Comparison of ENCODE assay signal across 1 cellular context in genomic region chr20:36871640-36872570, GRCh38.
TF ChIP-seq lines count a peak whose summit lies in the region.

No MANE protein-coding gene starts in this region.

TF ChIP-seq in HepG2, 621 proteins besides CTCF, POLR2A, EP300 and RAD21 (continued from another document and continues in another):
- peak; percentile 94 for TF ChIP-seq PATZ1 (CRISPR knock-in tag; IDR thresholded peaks at IDR 0.05)
- TF ChIP-seq XRCC5 (optimal IDR thresholded peaks at IDR 0.05; ENCODE audit: low read length) = peak; percentile 81
- TF ChIP-seq THAP9 (CRISPR knock-in tag; IDR thresholded peaks at IDR 0.05; ENCODE audit: borderline replicate concordance) = peak; percentile 64; the same call in 1 of the 2 replicates
- no peak for TF ChIP-seq PAWR (CRISPR knock-in tag; IDR thresholded peaks at IDR 0.05; ENCODE audit: borderline replicate concordance)
- TF ChIP-seq ZNF276 (CRISPR knock-in tag; IDR thresholded peaks at IDR 0.05; ENCODE audit: low read depth) = peak; percentile 73; the same call in 1 of the 2 replicates
- TF ChIP-seq ELF1 (CRISPR knock-in tag; IDR thresholded peaks at IDR 0.05) = peak; percentile 41; the same call in 1 of the 2 replicates
- TF ChIP-seq MXI1 (IDR thresholded peaks at IDR 0.05; ENCODE audit: borderline replicate concordance, low read depth, low read length) = peak; percentile 9; the same call in 1 of the 3 replicates
- TF ChIP-seq ZBTB42 (CRISPR knock-in tag; IDR thresholded peaks at IDR 0.05) = no peak
- TF ChIP-seq IKZF1 (IDR thresholded peaks at IDR 0.05) = no peak
- no peak for TF ChIP-seq CENPBD1 (CRISPR knock-in tag; IDR thresholded peaks at IDR 0.05; ENCODE audit: borderline replicate concordance, low read depth)
- peak; percentile 93; the same call in 1 of the 2 replicates for TF ChIP-seq ZNF747 (CRISPR knock-in tag; IDR thresholded peaks at IDR 0.05; ENCODE audit: borderline replicate concordance)
- peak; percentile 32; the same call in 1 of the 2 replicates for TF ChIP-seq SP5 (CRISPR knock-in tag; IDR thresholded peaks at IDR 0.05; ENCODE audit: borderline replicate concordance, low read depth)
- TF ChIP-seq NCOA2 (CRISPR knock-in tag; IDR thresholded peaks at IDR 0.05) = peak; percentile 55; the same call in 1 of the 2 replicates
- no peak for TF ChIP-seq AFF4 (CRISPR knock-in tag; IDR thresholded peaks at IDR 0.05)
- TF ChIP-seq ZNF761 (CRISPR knock-in tag; conservative IDR thresholded peaks at IDR 0.05) = 0 out of 2 replicates have a peak, but pooled peaks have one; percentile 28
- TF ChIP-seq MXD3 (CRISPR knock-in tag; IDR thresholded peaks at IDR 0.05) = 0 out of 2 replicates have a peak, but pooled peaks have one; percentile 37
- TF ChIP-seq ZNF776 (CRISPR knock-in tag; IDR thresholded peaks at IDR 0.05) = peak; percentile 35; the same call in 1 of the 2 replicates
- no peak for TF ChIP-seq ZNF557 (CRISPR knock-in tag; IDR thresholded peaks at IDR 0.05)
- no peak for TF ChIP-seq ZSCAN12 (CRISPR knock-in tag; IDR thresholded peaks at IDR 0.05)
- peak; percentile 86 for TF ChIP-seq SAP130 (CRISPR knock-in tag; IDR thresholded peaks at IDR 0.05; ENCODE audit: low read depth)
- TF ChIP-seq ZFP36L2 (CRISPR knock-in tag; IDR thresholded peaks at IDR 0.05) = no peak
- TF ChIP-seq NR2C2 (CRISPR knock-in tag; IDR thresholded peaks at IDR 0.05; ENCODE audit: borderline replicate concordance) = 0 out of 2 replicates have a peak, but pooled peaks have one; percentile 48
- TF ChIP-seq IKZF5 (CRISPR knock-in tag; IDR thresholded peaks at IDR 0.05) = 0 out of 2 replicates have a peak, but pooled peaks have one; percentile 62
- peak; percentile 74 for TF ChIP-seq ELF3 (CRISPR knock-in tag; IDR thresholded peaks at IDR 0.05)
- TF ChIP-seq ZSCAN21 (CRISPR knock-in tag; IDR thresholded peaks at IDR 0.05; ENCODE audit: borderline replicate concordance) = no peak; the same call in none of the 2 replicates
- no peak for TF ChIP-seq ZNF790 (CRISPR knock-in tag; IDR thresholded peaks at IDR 0.05; ENCODE audit: borderline replicate concordance)
- no peak for TF ChIP-seq ZNF260 (CRISPR knock-in tag; IDR thresholded peaks at IDR 0.05; ENCODE audit: borderline replicate concordance, low read depth)
- peak; percentile 13; the same call in 1 of the 2 replicates for TF ChIP-seq MAX (IDR thresholded peaks at IDR 0.05)
- no peak for TF ChIP-seq ZNF280B (CRISPR knock-in tag; IDR thresholded peaks at IDR 0.05; ENCODE audit: borderline replicate concordance)
- TF ChIP-seq MTA3 (CRISPR knock-in tag; IDR thresholded peaks at IDR 0.05) = no peak
- TF ChIP-seq ZNF468 (CRISPR knock-in tag; IDR thresholded peaks at IDR 0.05) = 0 out of 2 replicates have a peak, but pooled peaks have one; percentile 58
- peak in 1 of 2 experiments; percentile 37; a peak in 1 of 4 replicates for TF ChIP-seq KLF16 (CRISPR knock-in tag; IDR thresholded peaks at IDR 0.05)
- peak; percentile 17 for TF ChIP-seq ZNF12 (CRISPR knock-in tag; IDR thresholded peaks at IDR 0.05)
- no peak for TF ChIP-seq SOX13 (IDR thresholded peaks at IDR 0.05)
- peak in 1 of 2 experiments; percentile 32; a peak in 1 of 4 replicates for TF ChIP-seq SOX13 (CRISPR knock-in tag; conservative IDR thresholded peaks at IDR 0.05 in 1 of 2, IDR thresholded peaks at IDR 0.05 in 1 of 2)
- 0 out of 2 replicates have a peak, but pooled peaks have one; percentile 10 for TF ChIP-seq YEATS4 (CRISPR knock-in tag; IDR thresholded peaks at IDR 0.05; ENCODE audit: borderline replicate concordance)
- peak; percentile 88 for TF ChIP-seq HDAC1 (CRISPR knock-in tag; IDR thresholded peaks at IDR 0.05)
- peak; percentile 55; the same call in 1 of the 2 replicates for TF ChIP-seq ZNF350 (CRISPR knock-in tag; IDR thresholded peaks at IDR 0.05; ENCODE audit: borderline replicate concordance, low read depth)
- TF ChIP-seq SP1 (IDR thresholded peaks at IDR 0.05) = no peak
- TF ChIP-seq SP1 (CRISPR knock-in tag; IDR thresholded peaks at IDR 0.05) = no peak; the same call in 1 of the 2 replicates
- TF ChIP-seq JDP2 (CRISPR knock-in tag; IDR thresholded peaks at IDR 0.05; ENCODE audit: borderline replicate concordance) = no peak
- no peak for TF ChIP-seq TP53 (CRISPR knock-in tag; conservative IDR thresholded peaks at IDR 0.05)
- peak; percentile 52; the same call in 1 of the 2 replicates for TF ChIP-seq ARID4A (CRISPR knock-in tag; IDR thresholded peaks at IDR 0.05; ENCODE audit: borderline replicate concordance)
